ENCODE assay signal across 10 cellular contexts in genomic region chr14:89013098-89013504, GRCh38.
DNase-seq lines count a peak whose midpoint lies in the region; ATAC-seq, FAIRE-seq and TF ChIP-seq lines count a peak whose summit lies in the region.
"Had no signal": no experiment of that assay in that cellular context is flagged by ENCODE, and none has a peak within 500 bp of the region (broad histone marks: within the 10 kb centered on the region; RNA-seq: fewer than 3 reads in every experiment).

No MANE protein-coding gene starts in this region.

- H3K9ac ChIP-seq in MM.1S (ENCODE audit: low read length): no peak overlapping the region
- no peak overlapping the region for H3K9ac ChIP-seq in astrocyte (ENCODE audit: low read length)
- no peak overlapping the region for H3K9ac ChIP-seq in neural progenitor cell

- H3K27me3 ChIP-seq in MM.1S (replicated peaks; ENCODE audit: insufficient read depth, low read length) (no peaks in the 10 kb centered on the region), astrocyte (ENCODE audit: insufficient read depth, low read length) (no peaks in the 10 kb centered on the region), neural progenitor cell (no peaks in the 10 kb centered on the region), spleen (replicated peaks in 1 of 7) (peaks cover 0 to 7% (median 0%) of the 10 kb centered on the region in 7 donors)

- no peak for TF ChIP-seq POLR2A in spleen (IDR thresholded peaks at IDR 0.05)

- H3K27me3 Mint-ChIP-seq in astrocyte (ENCODE audit: low read depth, unreplicated experiment): no peaks in the 10 kb centered on the region
- peaks cover 3% of the 10 kb centered on the region for H3K27me3 Mint-ChIP-seq in neural progenitor cell (ENCODE audit: insufficient read depth, low read depth)

- H3K4me3 ChIP-seq in MM.1S (ENCODE audit: low read length) (no peak overlapping the region), astrocyte (ENCODE audit: insufficient read depth, low read depth, low read length) (no peak overlapping the region), neural progenitor cell (no peak overlapping the region), spleen (no peak overlapping the region)

- no peak for FAIRE-seq in astrocyte (lab: Jason Lieb, UNC)

- no peaks in the 10 kb centered on the region for H3F3A ChIP-seq in MM.1S (ENCODE audit: insufficient read depth, low read length)
- no peaks in the 10 kb centered on the region for H3F3A ChIP-seq in neural progenitor cell (ENCODE audit: low read depth)

- H3K4me3 Mint-ChIP-seq in astrocyte (ENCODE audit: unreplicated experiment) (no peak overlapping the region), neural progenitor cell (no peak overlapping the region)
- H3K4me3 Mint-ChIP-seq: B cell; dendritic cell treated with granulocyte-macrophage colony-stimulating factor and Interleukin-4, amounts not matched to agents 40 ng/mL and 50 ng/mL, for 4 days had no signal

- ATAC-seq in esophagus mucosa: no peak

- H3K4me1 ChIP-seq in MM.1S (ENCODE audit: low read length) (no peaks in the 10 kb centered on the region), astrocyte (ENCODE audit: insufficient read depth, low read length) (no peaks in the 10 kb centered on the region), neural progenitor cell (no peaks in the 10 kb centered on the region), spleen (peaks cover 0 to 6% (median 0%) of the 10 kb centered on the region in 6 donors)

- H3K27ac ChIP-seq in MM.1S (ENCODE audit: low read length) (no peak overlapping the region), astrocyte (ENCODE audit: low read depth, low read length) (no peak overlapping the region), neural progenitor cell (no peak overlapping the region), spleen (no peak overlapping the region)

- DNase-seq in NCI-H146 (lab: John Stamatoyannopoulos, UW) (peak; percentile 8), NCI-H146 treated with DMSO at 0.1 percent for 48 hours (lab: John Stamatoyannopoulos, UW; ENCODE audit: unreplicated experiment) (no peak), MM.1S (no peak), astrocyte (ENCODE audit: low read depth) (no peak), neural progenitor cell (ENCODE audit: low spot score) (peak; percentile 25), spleen (no peak), GM10266 (ENCODE audit: extremely low spot score) (no peak)

- H4K20me1 ChIP-seq in MM.1S (ENCODE audit: insufficient read depth, low read length): no peaks in the 10 kb centered on the region
- no peaks in the 10 kb centered on the region for H4K20me1 ChIP-seq in astrocyte (ENCODE audit: insufficient read depth, low read length)
- no peaks in the 10 kb centered on the region for H4K20me1 ChIP-seq in neural progenitor cell (ENCODE audit: low read depth)

- intact Hi-C loops in spleen (cut with DNase I; ENCODE audit: low total_unique reads): no loop called here

- H3K9me2 ChIP-seq in MM.1S (replicated peaks; ENCODE audit: insufficient read depth, low read length): no peaks in the 10 kb centered on the region

- H2AFZ ChIP-seq in MM.1S (ENCODE audit: low read length) (no peak overlapping the region), astrocyte (ENCODE audit: low read depth, low read length) (no peak overlapping the region), neural progenitor cell (replicated peaks) (no peak overlapping the region)

- H3K9me3 ChIP-seq in MM.1S (replicated peaks; ENCODE audit: insufficient read depth, low read length): no peaks in the 10 kb centered on the region
- H3K9me3 ChIP-seq in astrocyte (ENCODE audit: insufficient read depth, low read depth, low read length): no peaks in the 10 kb centered on the region
- H3K9me3 ChIP-seq in neural progenitor cell (ENCODE audit: low read depth): no peaks in the 10 kb centered on the region
- no peaks in the 10 kb centered on the region for H3K9me3 ChIP-seq in spleen

- no peaks in the 10 kb centered on the region for H3K79me2 ChIP-seq in MM.1S (ENCODE audit: low read length)
- H3K79me2 ChIP-seq in astrocyte (ENCODE audit: insufficient read depth, low read length): no peaks in the 10 kb centered on the region
- no peaks in the 10 kb centered on the region for H3K79me2 ChIP-seq in neural progenitor cell (ENCODE audit: low read depth)

- TF ChIP-seq CTCF in MM.1S (IDR thresholded peaks at IDR 0.05; ENCODE audit: low read length) (peak; percentile 21; the same call in 1 of the 2 replicates), astrocyte (IDR thresholded peaks at IDR 0.05; ENCODE audit: insufficient read depth, low read depth, low read length) (peak; percentile 13), neural progenitor cell (IDR thresholded peaks at IDR 0.05) (peak; percentile 36), spleen (IDR thresholded peaks at IDR 0.05 in 8 of 11, conservative IDR thresholded peaks at IDR 0.05 in 3 of 11) (no peak), GM10266 (IDR thresholded peaks at IDR 0.05; ENCODE audit: control insufficient read depth, insufficient read depth, low read depth, missing control alignments) (no peak)

- no peak overlapping the region for H3K4me2 ChIP-seq in MM.1S (ENCODE audit: low read depth, low read length)
- H3K4me2 ChIP-seq in astrocyte (ENCODE audit: low read length): no peak overlapping the region
- no peak overlapping the region for H3K4me2 ChIP-seq in neural progenitor cell

- no peaks in the 10 kb centered on the region for H3K4me1 Mint-ChIP-seq in astrocyte (ENCODE audit: low read depth, unreplicated experiment)
- H3K4me1 Mint-ChIP-seq in neural progenitor cell: peaks cover 3% of the 10 kb centered on the region
- H3K4me1 Mint-ChIP-seq: B cell had no signal

- no peaks in the 10 kb centered on the region for H3K36me3 Mint-ChIP-seq in astrocyte (ENCODE audit: low read depth, unreplicated experiment)
- no peaks in the 10 kb centered on the region for H3K36me3 Mint-ChIP-seq in neural progenitor cell

- 53 to 75% (median 69%) methylated on average over 7 of the region's 7 CpGs for WGBS in spleen, 5 donors

- H3K27ac Mint-ChIP-seq in astrocyte (ENCODE audit: unreplicated experiment) (no peak overlapping the region), neural progenitor cell (no peak overlapping the region)
- H3K27ac Mint-ChIP-seq: B cell; dendritic cell treated with granulocyte-macrophage colony-stimulating factor and Interleukin-4, amounts not matched to agents 40 ng/mL and 50 ng/mL, for 4 days had no signal

- peaks cover 2% of the 10 kb centered on the region for H3K9me3 Mint-ChIP-seq in astrocyte (ENCODE audit: unreplicated experiment)
- no peaks in the 10 kb centered on the region for H3K9me3 Mint-ChIP-seq in neural progenitor cell
- H3K9me3 Mint-ChIP-seq: dendritic cell treated with granulocyte-macrophage colony-stimulating factor and Interleukin-4, amounts not matched to agents 40 ng/mL and 50 ng/mL, for 4 days had no signal

- H3K36me3 ChIP-seq in MM.1S (replicated peaks; ENCODE audit: insufficient read depth, low read length) (no peaks in the 10 kb centered on the region), astrocyte (ENCODE audit: insufficient read depth, low read length) (no peaks in the 10 kb centered on the region), neural progenitor cell (no peaks in the 10 kb centered on the region), spleen (no peaks in the 10 kb centered on the region)

Comparison
In these comparisons a context has a peak if more than half of its experiments do, and no peak if none do; other contexts are left out.
1. DNase-seq: peak in NCI-H146 (single experiment) and neural progenitor cell (single experiment); none in NCI-H146 treated with DMSO at 0.1 percent for 48 hours (single experiment), MM.1S (single experiment), astrocyte (single experiment), spleen (single experiment) and GM10266 (single experiment).
2. CTCF ChIP-seq: peak in MM.1S (single experiment), astrocyte (single experiment) and neural progenitor cell (single experiment); none in spleen (0 of 11) and GM10266 (single experiment).